In genomic region chr12:89067436-89067835, GRCh38 we compare ENCODE assay signal across 14 cellular contexts.
DNase-seq lines count a peak whose midpoint lies in the region; ATAC-seq and TF ChIP-seq lines count a peak whose summit lies in the region.
"Had no signal": no experiment of that assay in that cellular context is flagged by ENCODE, and none has a peak within 500 bp of the region (broad histone marks: within the 10 kb centered on the region; RNA-seq: fewer than 3 reads in every experiment).

No MANE protein-coding gene starts in this region.

- BruUV-seq in IMR-90 (replicated peaks; lab: Mats Ljungman, UMichigan), result no TSS peak

- H3K27me3 ChIP-seq in IMR-90 (ENCODE audit: control insufficient read depth, insufficient read depth, low read length), result no peaks in the 10 kb centered on the region
- H3K27me3 ChIP-seq: neural progenitor cell had no signal

- no peak overlapping the region for H2AFZ ChIP-seq in IMR-90 (replicated peaks; ENCODE audit: low read length, poor library complexity)
- H2AFZ ChIP-seq: neural progenitor cell had no signal

- no CpG with 5 or more reads among the region's 1 CpG for WGBS in IMR-90 (ENCODE audit: extremely low coverage in 2 of 2, insufficient read length in 1 of 2), 2 experiments

- peak overlapping the region; percentile 96 for H2BK5ac ChIP-seq in IMR-90 (ENCODE audit: low read depth, low read length, poor library complexity, severe bottlenecking)

- in situ Hi-C loops in IMR-90 (cut with MboI; ENCODE audit: low sequenced_read_pairs), result no loop called here

- H3K4me2 ChIP-seq in IMR-90 (ENCODE audit: low read depth, low read length), result no peak overlapping the region; the same call in 1 of the 2 replicates
- H3K4me2 ChIP-seq: neural progenitor cell had no signal

- H3K9me3 Mint-ChIP-seq in chondrocyte (ENCODE audit: low read depth) (peaks cover 3% of the 10 kb centered on the region), natural killer cell (no peaks in the 10 kb centered on the region)
- H3K9me3 Mint-ChIP-seq: stimulated activated effector memory CD8-positive, alpha-beta T cell treated with anti-CD3 and anti-CD28 coated beads, Interleukin-12 subunit alpha, Interleukin-12 subunit beta, amount 100 ng/mL, for 72 hours had no signal

- no peak overlapping the region for H2AK9ac ChIP-seq in IMR-90 (replicated peaks; ENCODE audit: low read depth, low read length, poor library complexity)

- H4K5ac ChIP-seq in IMR-90 (ENCODE audit: low read depth, low read length), result no peak overlapping the region; the same call in 1 of the 2 replicates

- H3K9me1 ChIP-seq in IMR-90 (ENCODE audit: insufficient read depth, low read length), result 0 out of 2 replicates have a peak, but pooled peaks cover 3% of the 10 kb centered on the region

- no peaks in the 10 kb centered on the region for H3K9me3 ChIP-seq in IMR-90 (ENCODE audit: control insufficient read depth, insufficient read depth, low read length)

- H2BK15ac ChIP-seq in IMR-90 (ENCODE audit: low read depth, low read length), result 0 out of 3 replicates have a peak overlapping the region, but pooled peaks have one; percentile 30

- H3K79me1 ChIP-seq in IMR-90 (ENCODE audit: low read depth in 1 of 2, low read length in 2 of 2), result no peaks in the 10 kb centered on the region

- no peak overlapping the region for H3K4me3 ChIP-seq in IMR-90 (ENCODE audit: insufficient read depth, low read depth, low read length)
- H3K4me3 ChIP-seq: neural progenitor cell had no signal

- H3K4me1 ChIP-seq in IMR-90 (ENCODE audit: control insufficient read depth, insufficient read depth, low read length), result peaks cover 6% of the 10 kb centered on the region; the same call in 1 of the 2 replicates

- dilution Hi-C loops in IMR-90 (cut with HindIII; ENCODE audit: low sequenced_read_pairs, unreplicated experiment), result no loop called here

- H3K9ac ChIP-seq in IMR-90 (ENCODE audit: low read depth, low read length), result no peak overlapping the region
- H3K9ac ChIP-seq: neural progenitor cell had no signal

- peak; percentile 12; the same call in 1 of the 2 replicates for TF ChIP-seq RAD21 in IMR-90 (IDR thresholded peaks at IDR 0.05; ENCODE audit: low read length)

- peaks cover 8% of the 10 kb centered on the region for H3K4me1 Mint-ChIP-seq in chondrocyte (ENCODE audit: low read depth)
- H3K4me1 Mint-ChIP-seq in natural killer cell, result no peaks in the 10 kb centered on the region

- peak overlapping the region; percentile 44; the same call in 1 of the 2 replicates for H3K4ac ChIP-seq in IMR-90 (ENCODE audit: low read depth, low read length)

- H3K36me3 ChIP-seq in IMR-90 (ENCODE audit: control insufficient read depth, insufficient read depth, low read length), result no peaks in the 10 kb centered on the region
- H3K36me3 ChIP-seq: neural progenitor cell had no signal

- H4K8ac ChIP-seq in IMR-90 (ENCODE audit: low read depth in 2 of 2, low read length in 2 of 2), result peak overlapping the region in 1 of 2 experiments; percentile 22; a peak in 2 of 4 replicates

- H3K18ac ChIP-seq in IMR-90 (ENCODE audit: low read depth, low read length), result peak overlapping the region; percentile 96; the same call in 1 of the 2 replicates

- peak overlapping the region; percentile 44; the same call in 1 of the 2 replicates for H2BK20ac ChIP-seq in IMR-90 (ENCODE audit: low read depth, low read length)

- TF ChIP-seq CTCF in IMR-90 (conservative IDR thresholded peaks at IDR 0.05; ENCODE audit: low read depth, low read length) (no peak), chondrocyte (IDR thresholded peaks at IDR 0.05) (no peak), omental fat pad (IDR thresholded peaks at IDR 0.05) (no peak), natural killer cell (IDR thresholded peaks at IDR 0.05) (no peak)

- POLR2A ChIA-PET in IMR-90 (lab: Charles Lee; ENCODE audit: unreplicated experiment), result no interaction called here

- no peak overlapping the region for H3K27ac ChIP-seq in IMR-90 (ENCODE audit: insufficient read depth, low read length)
- H3K27ac ChIP-seq: neural progenitor cell had no signal

- 0 out of 2 replicates have a peak overlapping the region, but pooled peaks have one; percentile 1 for H3K23ac ChIP-seq in IMR-90 (ENCODE audit: low read depth, low read length)

- H3K14ac ChIP-seq in IMR-90 (replicated peaks; ENCODE audit: low read depth, low read length), result peak overlapping the region; percentile 34

- DNase-seq in Daoy (ENCODE audit: low read depth), result peak; percentile 81
- peak; percentile 94 for DNase-seq in IMR-90
- DNase-seq in chondrocyte (ENCODE audit: low spot score), result no peak
- no peak for DNase-seq in omental fat pad (ENCODE audit: low spot score)
- no peak for DNase-seq in natural killer cell
- no peak for DNase-seq in cortex of kidney (lab: John Stamatoyannopoulos, UW)
- DNase-seq: activated CD8-positive, alpha-beta memory T cell treated with anti-CD3 and anti-CD28 coated beads for 24 hours; anterior cingulate cortex; erythroblast; NCI-H1417; NCI-H748 treated with DMSO at 0.1 percent for 48 hours had no signal

- no peak overlapping the region for H4K91ac ChIP-seq in IMR-90 (ENCODE audit: insufficient read depth, low read depth, low read length)

- H3K56ac ChIP-seq in IMR-90 (ENCODE audit: extremely low read depth, insufficient read depth, low read length), result peak overlapping the region; percentile 22; the same call in 1 of the 2 replicates

- H3K4me3 Mint-ChIP-seq in chondrocyte (ENCODE audit: unreplicated experiment) (no peak overlapping the region), natural killer cell (no peak overlapping the region)
- H3K4me3 Mint-ChIP-seq: neural progenitor cell; stimulated activated effector memory CD8-positive, alpha-beta T cell treated with anti-CD3 and anti-CD28 coated beads, Interleukin-12 subunit alpha, Interleukin-12 subunit beta, amount 100 ng/mL, for 72 hours had no signal

- no peak for TF ChIP-seq POLR2A in IMR-90 (IDR thresholded peaks at IDR 0.05; ENCODE audit: low read depth, low read length)

- ATAC-seq in IMR-90 (ENCODE audit: low read depth), result peak; percentile 88
- ATAC-seq in omental fat pad (ENCODE audit: low FRiP score), result peak; percentile 77
- no peak for ATAC-seq in HG03025 (IDR thresholded peaks at IDR 0.05; ENCODE audit: low FRiP score, unreplicated experiment)
- ATAC-seq in natural killer cell, result no peak
- ATAC-seq: stimulated activated effector memory CD8-positive, alpha-beta T cell treated with anti-CD3 and anti-CD28 coated beads, Interleukin-12 subunit alpha, Interleukin-12 subunit beta, amount 100 ng/mL, for 72 hours had no signal

- H3K27ac Mint-ChIP-seq in chondrocyte (ENCODE audit: unreplicated experiment) (peak overlapping the region; percentile 22), natural killer cell (no peak overlapping the region)
- H3K27ac Mint-ChIP-seq: neural progenitor cell; stimulated activated effector memory CD8-positive, alpha-beta T cell treated with anti-CD3 and anti-CD28 coated beads, Interleukin-12 subunit alpha, Interleukin-12 subunit beta, amount 100 ng/mL, for 72 hours had no signal

- no peaks in the 10 kb centered on the region for H4K20me1 ChIP-seq in IMR-90 (ENCODE audit: insufficient read depth, low read length)

- no peak overlapping the region for H2AK5ac ChIP-seq in IMR-90 (ENCODE audit: low read depth, low read length)

- intact Hi-C loops in IMR-90 (cut with micrococcal nuclease) (loop anchor here (5.0 kb wide), 1 partner anchor 285 kb away; the partner anchor contains the start of gene DUSP6), natural killer cell (cut with micrococcal nuclease) (no loop called here)

- H2BK120ac ChIP-seq in IMR-90 (ENCODE audit: low read depth, low read length), result peak overlapping the region; percentile 81; the same call in 1 of the 2 replicates

- H3K36me3 Mint-ChIP-seq in chondrocyte (ENCODE audit: low read depth), result no peaks in the 10 kb centered on the region
- H3K36me3 Mint-ChIP-seq in natural killer cell, result no peaks in the 10 kb centered on the region
- H3K36me3 Mint-ChIP-seq: neural progenitor cell; stimulated activated effector memory CD8-positive, alpha-beta T cell treated with anti-CD3 and anti-CD28 coated beads, Interleukin-12 subunit alpha, Interleukin-12 subunit beta, amount 100 ng/mL, for 72 hours had no signal

- no peaks in the 10 kb centered on the region for H3K27me3 Mint-ChIP-seq in chondrocyte (ENCODE audit: low read depth)
- peaks cover 3 to 13% of the 10 kb centered on the region in 2 donors for H3K27me3 Mint-ChIP-seq in natural killer cell (ENCODE audit: low read depth in 2 of 2)

- CTCF ChIA-PET in IMR-90 (lab: Yijun Ruan, JAX), result no interaction called here

TF ChIP-seq in IMR-90, 13 proteins besides CTCF, POLR2A, EP300 and RAD21 (continues in another document):
- TF ChIP-seq RCOR1 (IDR thresholded peaks at IDR 0.05; ENCODE audit: insufficient replicate concordance, low read length), result no peak
- TF ChIP-seq MAZ (IDR thresholded peaks at IDR 0.05; ENCODE audit: borderline replicate concordance, low read depth, low read length), result no peak
- TF ChIP-seq MXI1 (IDR thresholded peaks at IDR 0.05; ENCODE audit: borderline replicate concordance, low read depth, low read length), result no peak
- TF ChIP-seq SMC3 (IDR thresholded peaks at IDR 0.05; ENCODE audit: low read depth, low read length), result no peak
- TF ChIP-seq ELK1 (IDR thresholded peaks at IDR 0.05; ENCODE audit: borderline replicate concordance, low read depth, low read length), result no peak
- no peak for TF ChIP-seq NFE2L2 (IDR thresholded peaks at IDR 0.05; ENCODE audit: low read depth, low read length)
- peak; percentile 95 for TF ChIP-seq CEBPB (IDR thresholded peaks at IDR 0.05; ENCODE audit: low read depth, low read length)
- TF ChIP-seq BHLHE40 (IDR thresholded peaks at IDR 0.05; ENCODE audit: low read depth, low read length), result no peak
- TF ChIP-seq USF2 (IDR thresholded peaks at IDR 0.05; ENCODE audit: low read depth, low read length), result no peak
- 0 out of 2 replicates have a peak, but pooled peaks have one; percentile 15 for TF ChIP-seq MAFK (IDR thresholded peaks at IDR 0.05; ENCODE audit: low read depth, low read length)
- TF ChIP-seq RFX5 (IDR thresholded peaks at IDR 0.05; ENCODE audit: low read depth, low read length), result no peak

Comparison
In these comparisons a context has a peak if more than half of its experiments do, and no peak if none do; other contexts are left out.
1. DNase-seq: peak in Daoy (single experiment) and IMR-90 (single experiment); none in chondrocyte (single experiment), omental fat pad (single experiment), natural killer cell (single experiment) and cortex of kidney (single experiment).
2. ATAC-seq: peak in IMR-90 (single experiment) and omental fat pad (single experiment); none in HG03025 (single experiment) and natural killer cell (0 of 3).